In genomic region chr2:75646090-75646582, GRCh38 we compare ENCODE assay signal across 8 cellular contexts. TPM values are rescaled to one million over a fixed set of nuclear protein-coding genes. Genes with fewer than 3 reads are reported as not detected.
A peak's percentile ranks its signal among the peaks of the same experiment; 100 is the strongest.
DNase-seq lines count a peak whose midpoint lies in the region.

No MANE protein-coding gene starts in this region.

- H3K9me3 ChIP-seq in effector memory CD4-positive, alpha-beta T cell (ENCODE audit: control insufficient read depth, low read length), result no peaks in the 10 kb centered on the region
- no peaks in the 10 kb centered on the region for H3K9me3 ChIP-seq in neuron (ENCODE audit: low read length)

- H3K4me1 ChIP-seq in effector memory CD4-positive, alpha-beta T cell (ENCODE audit: control insufficient read depth, insufficient read depth, low read length, poor library complexity, severe bottlenecking), result no peaks in the 10 kb centered on the region
- H3K4me1 ChIP-seq in neuron (ENCODE audit: insufficient read depth, low read length), result no peaks in the 10 kb centered on the region

- DNase-seq in DMS53 (lab: John Stamatoyannopoulos, UW) (peak; percentile 60), DMS53 treated with DMSO at 0.1 percent for 48 hours (lab: John Stamatoyannopoulos, UW; ENCODE audit: unreplicated experiment) (no peak), NOMO-1 treated with dmso at 0.1 percent for 144 hours (lab: John Stamatoyannopoulos, UW; ENCODE audit: unreplicated experiment) (no peak), GDM1 (lab: John Stamatoyannopoulos, UW) (no peak), cerebellum (ENCODE audit: low spot score) (no peak)
- DNase-seq in Jurkat, Clone E6-1 (ENCODE audit: low read depth, low spot score), result no peak
- DNase-seq in effector memory CD4-positive, alpha-beta T cell, result no peak

- H3K4me3 ChIP-seq in Jurkat, Clone E6-1 (ENCODE audit: low read length), result peak overlapping the region; percentile 86
- peak overlapping the region; percentile 89 for H3K4me3 ChIP-seq in effector memory CD4-positive, alpha-beta T cell (ENCODE audit: insufficient read depth, low read depth, low read length, poor library complexity, severe bottlenecking)
- peak overlapping the region; percentile 94 for H3K4me3 ChIP-seq in neuron (ENCODE audit: low read length)

- H3K27me3 ChIP-seq in effector memory CD4-positive, alpha-beta T cell (replicated peaks; ENCODE audit: control insufficient read depth, insufficient read depth, low read length, poor library complexity, severe bottlenecking), result no peaks in the 10 kb centered on the region
- no peaks in the 10 kb centered on the region for H3K27me3 ChIP-seq in neuron (ENCODE audit: insufficient read depth, low read length)

- peak overlapping the region; percentile 71 for H2AFZ ChIP-seq in neuron (ENCODE audit: low read depth, low read length)

- H3K36me3 ChIP-seq in effector memory CD4-positive, alpha-beta T cell (ENCODE audit: control insufficient read depth, insufficient read depth, low read length), result peaks cover 6% of the 10 kb centered on the region
- H3K36me3 ChIP-seq in neuron (ENCODE audit: insufficient read depth, low read length), result peaks cover 20% of the 10 kb centered on the region

- no peak overlapping the region for H3K27ac ChIP-seq in effector memory CD4-positive, alpha-beta T cell (ENCODE audit: insufficient read depth, low read length, poor library complexity, severe bottlenecking)

RNA-seq across cellular contexts. Expression of gene MRPL19, which starts 0.4 kb away (rescaled TPM):
- polyA plus RNA-seq in Jurkat, Clone E6-1 (2012; ENCODE audit: insufficient read depth, insufficient read length), result 51.0 TPM
- total RNA-seq in cerebellum, result 40.3 TPM
